16 cellular contexts compared by ENCODE assay signal in genomic region chr7:157688439-157689268, GRCh38.
A peak's percentile ranks its signal among the peaks of the same experiment; 100 is the strongest.
DNase-seq lines count a peak whose midpoint lies in the region; FAIRE-seq and TF ChIP-seq lines count a peak whose summit lies in the region.
"Had no signal": no experiment of that assay in that cellular context is flagged by ENCODE, and none has a peak within 500 bp of the region (broad histone marks: within the 10 kb centered on the region; RNA-seq: fewer than 3 reads in every experiment).

No MANE protein-coding gene starts in this region.

- dilution Hi-C loops in endothelial cell of umbilical vein (cut with MboI; ENCODE audit: extremely low pct_ligation_motif_present, low sequenced_read_pairs), result no loop called here

- peaks cover 51% of the 10 kb centered on the region for H3K27me3 Mint-ChIP-seq in T-helper 1 cell treated with Interleukin-12 subunit alpha and Interleukin-12 subunit beta and Interleukin-4 antibody, amounts not matched to agents 30 μg/mL and 1 μg/mL, for 36 hours (ENCODE audit: low read depth)

- H3K27ac Mint-ChIP-seq in T-helper 1 cell treated with Interleukin-12 subunit alpha and Interleukin-12 subunit beta and Interleukin-4 antibody, amounts not matched to agents 30 μg/mL and 1 μg/mL, for 36 hours, result no peak overlapping the region
- H3K27ac Mint-ChIP-seq: mesothelial cell of epicardium had no signal

- intact Hi-C loops in endothelial cell of umbilical vein (cut with micrococcal nuclease), result no loop called here

- H2AFZ ChIP-seq in endothelial cell of umbilical vein (ENCODE audit: low read depth, low read length) (no peak overlapping the region), osteoblast (ENCODE audit: low read length) (no peak overlapping the region)

- CTCF ChIA-PET in endothelial cell of umbilical vein (lab: Charles Lee), result no interaction called here

- peaks cover 97% of the 10 kb centered on the region for H3K27me3 ChIP-seq in HUES48 (ENCODE audit: control insufficient read depth, insufficient read depth, low read length)
- peaks cover 57 to 83% of the 10 kb centered on the region in 2 experiments for H3K27me3 ChIP-seq in endothelial cell of umbilical vein (ENCODE audit: control insufficient read depth in 2 of 2, insufficient read depth in 2 of 2, low read length in 2 of 2)
- H3K27me3 ChIP-seq in osteoblast (ENCODE audit: insufficient read depth, low read length), result peaks cover 41% of the 10 kb centered on the region
- H3K27me3 ChIP-seq in MG63, result no peaks in the 10 kb centered on the region

- peaks cover 15% of the 10 kb centered on the region for H3K4me1 ChIP-seq in HUES48 (ENCODE audit: control insufficient read depth, insufficient read depth, low read length)
- H3K4me1 ChIP-seq in endothelial cell of umbilical vein (ENCODE audit: control insufficient read depth, extremely low read depth, insufficient read depth, low read length), result no peaks in the 10 kb centered on the region
- H3K4me1 ChIP-seq in osteoblast (ENCODE audit: insufficient read depth, low read length), result no peaks in the 10 kb centered on the region

- H3K27ac ChIP-seq in HUES48 (ENCODE audit: low read depth, low read length) (no peak overlapping the region), endothelial cell of umbilical vein (ENCODE audit: insufficient read depth, low read depth, low read length) (no peak overlapping the region), osteoblast (ENCODE audit: low read depth, low read length) (no peak overlapping the region)
- H3K27ac ChIP-seq: psoas muscle had no signal

- no TSS peak for BruUV-seq in endothelial cell of umbilical vein (replicated peaks; lab: Mats Ljungman, UMichigan)

- H3K36me3 ChIP-seq in HUES48 (ENCODE audit: control insufficient read depth, insufficient read depth, low read length) (no peaks in the 10 kb centered on the region), endothelial cell of umbilical vein (ENCODE audit: control insufficient read depth in 2 of 2, extremely low read depth in 1 of 2, insufficient read depth in 2 of 2, low read length in 2 of 2) (no peaks in the 10 kb centered on the region), osteoblast (ENCODE audit: insufficient read depth, low read length) (no peaks in the 10 kb centered on the region), MG63 (no peaks in the 10 kb centered on the region)

- FAIRE-seq in endothelial cell of umbilical vein (lab: Jason Lieb, UNC), result no peak

- H4K20me1 ChIP-seq in endothelial cell of umbilical vein (replicated peaks; ENCODE audit: control insufficient read depth, extremely low read depth, insufficient read depth, low read length) (no peaks in the 10 kb centered on the region), osteoblast (ENCODE audit: insufficient read depth, low read length) (no peaks in the 10 kb centered on the region)

- no peak for TF ChIP-seq CTCF in endothelial cell of umbilical vein (IDR thresholded peaks at IDR 0.05; ENCODE audit: extremely low read depth in 1 of 2, insufficient read depth in 1 of 2, low read depth in 1 of 2, low read length in 2 of 2)
- no peak for TF ChIP-seq CTCF in osteoblast (IDR thresholded peaks at IDR 0.05; ENCODE audit: extremely low read depth, low read depth, low read length)

- no peak overlapping the region for H3K4me2 ChIP-seq in endothelial cell of umbilical vein (ENCODE audit: insufficient read depth, low read length)
- H3K4me2 ChIP-seq in osteoblast (ENCODE audit: insufficient read depth, low read length), result no peak overlapping the region

- H3K4me1 Mint-ChIP-seq in T-helper 1 cell treated with Interleukin-12 subunit alpha and Interleukin-12 subunit beta and Interleukin-4 antibody, amounts not matched to agents 30 μg/mL and 1 μg/mL, for 36 hours (ENCODE audit: low read depth), result peaks cover 7% of the 10 kb centered on the region

- H3K4me3 ChIP-seq in HUES48 (ENCODE audit: low read depth, low read length) (peak overlapping the region; percentile 51), endothelial cell of umbilical vein (replicated peaks in 1 of 3; ENCODE audit: insufficient read depth in 1 of 3, low read depth in 1 of 3, low read length in 3 of 3) (no peak overlapping the region), osteoblast (ENCODE audit: insufficient read depth, low read length) (no peak overlapping the region), MG63 (no peak overlapping the region)

- no peaks in the 10 kb centered on the region for H3K9me3 Mint-ChIP-seq in T-helper 1 cell treated with Interleukin-12 subunit alpha and Interleukin-12 subunit beta and Interleukin-4 antibody, amounts not matched to agents 30 μg/mL and 1 μg/mL, for 36 hours
- H3K9me3 Mint-ChIP-seq: IgD-negative memory B cell, mesothelial cell of epicardium had no signal

- no peak overlapping the region for H3K9ac ChIP-seq in HUES48 (ENCODE audit: low read depth, low read length)
- no peak overlapping the region for H3K9ac ChIP-seq in endothelial cell of umbilical vein (replicated peaks; ENCODE audit: extremely low read depth, insufficient read depth, low read length)

- H3K79me2 ChIP-seq in endothelial cell of umbilical vein (ENCODE audit: control insufficient read depth, insufficient read depth, low read length) (no peaks in the 10 kb centered on the region), osteoblast (ENCODE audit: insufficient read depth, low read length) (no peaks in the 10 kb centered on the region)

- POLR2A ChIA-PET in endothelial cell of umbilical vein (lab: Charles Lee), result no interaction called here

- H3K36me3 Mint-ChIP-seq in T-helper 1 cell treated with Interleukin-12 subunit alpha and Interleukin-12 subunit beta and Interleukin-4 antibody, amounts not matched to agents 30 μg/mL and 1 μg/mL, for 36 hours (ENCODE audit: low read depth), result no peaks in the 10 kb centered on the region
- H3K36me3 Mint-ChIP-seq: IgD-negative memory B cell, mesothelial cell of epicardium had no signal

- peak overlapping the region; percentile 4 for H3K4me3 Mint-ChIP-seq in T-helper 1 cell treated with Interleukin-12 subunit alpha and Interleukin-12 subunit beta and Interleukin-4 antibody, amounts not matched to agents 30 μg/mL and 1 μg/mL, for 36 hours
- H3K4me3 Mint-ChIP-seq: mesothelial cell of epicardium had no signal

- DNase-seq in T-helper 1 cell, result no peak
- DNase-seq in endothelial cell of umbilical vein (ENCODE audit: low read depth, low spot score), result no peak
- peak; percentile 87 for DNase-seq in osteoblast (ENCODE audit: insufficient read length, low spot score, missing footprints)
- DNase-seq in NCI-H2081 (lab: John Stamatoyannopoulos, UW), result no peak
- DNase-seq in MG63, result no peak
- DNase-seq in NCI-H1930 (lab: John Stamatoyannopoulos, UW), result no peak
- DNase-seq: activated naive CD4-positive, alpha-beta T cell treated with Interleukin-2 at 50 U/mL for 16 hours; DMS79 treated with DMSO at 0.1 percent for 48 hours; NCI-H1092 treated with DMSO at 0.1 percent for 48 hours; NCI-H345; psoas muscle; substantia nigra had no signal

- TF ChIP-seq POLR2A in endothelial cell of umbilical vein (IDR thresholded peaks at IDR 0.05; ENCODE audit: low read depth, low read length), result no peak

- H3K9me1 ChIP-seq in endothelial cell of umbilical vein (replicated peaks; ENCODE audit: control insufficient read depth, extremely low read depth, insufficient read depth, low read length), result no peaks in the 10 kb centered on the region

- H3K9me3 ChIP-seq in HUES48 (ENCODE audit: control insufficient read depth, insufficient read depth, low read length) (no peaks in the 10 kb centered on the region), endothelial cell of umbilical vein (replicated peaks; ENCODE audit: control insufficient read depth, insufficient read depth, low read length) (no peaks in the 10 kb centered on the region), osteoblast (ENCODE audit: low read depth, low read length) (no peaks in the 10 kb centered on the region), MG63 (no peaks in the 10 kb centered on the region)
- H3K9me3 ChIP-seq: psoas muscle had no signal

TF ChIP-seq in endothelial cell of umbilical vein, 7 proteins besides CTCF, POLR2A, EP300 and RAD21:
- peak; percentile 75 for TF ChIP-seq EZH2 (IDR thresholded peaks at IDR 0.05; ENCODE audit: borderline replicate concordance, low read depth, low read length, severe bottlenecking)
- TF ChIP-seq GATA2 (IDR thresholded peaks at IDR 0.05; ENCODE audit: insufficient read depth, insufficient read length, low read depth, low read length), result no peak
